ENCODE assay signal across 18 cellular contexts in the genomic region with DNA sequence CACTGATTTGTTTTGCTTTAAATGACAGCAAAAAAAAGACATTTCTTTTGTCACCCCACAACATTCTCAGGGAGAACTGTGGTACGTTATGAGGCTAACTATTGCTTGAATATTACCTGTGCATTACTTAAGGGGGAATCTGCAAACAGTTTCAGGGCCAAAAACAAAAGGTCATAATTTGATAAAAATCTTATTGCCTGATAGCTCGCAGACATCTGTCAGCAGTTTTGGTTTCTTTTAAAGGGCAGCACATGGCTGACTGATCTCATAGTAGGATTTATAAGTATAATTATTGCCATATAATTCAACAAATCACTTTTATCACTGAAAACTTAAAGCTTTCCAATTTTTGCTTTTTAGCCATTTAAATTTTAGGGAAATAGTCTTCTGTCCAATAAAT.
"Had no signal": no experiment of that assay in that cellular context is flagged by ENCODE, and none has a peak within 500 bp of the region (broad histone marks: within the 10 kb centered on the region; RNA-seq: fewer than 3 reads in every experiment).

No MANE protein-coding gene starts in this region.

- H3K4me3 ChIP-seq: SK-N-MC had no signal

- H3K27ac ChIP-seq: SK-N-MC had no signal

- DNase-seq: KBM-7, MV-4-11, NCI-H1048, NCI-H1105, NCI-H1417, NCI-H1436 treated with DMSO at 0.1 percent for 48 hours, NCI-H1694, NCI-H187 treated with DMSO at 0.1 percent for 48 hours, NCI-H2029 treated with DMSO at 0.1 percent for 48 hours, NCI-H226, NCI-H446, NCI-H510A, NCI-H524 treated with DMSO at 0.1 percent for 48 hours, NCI-H69, NCI-H774, RPMI8226, SHP77 had no signal
